8 cellular contexts compared by ENCODE assay signal in the genomic region with DNA sequence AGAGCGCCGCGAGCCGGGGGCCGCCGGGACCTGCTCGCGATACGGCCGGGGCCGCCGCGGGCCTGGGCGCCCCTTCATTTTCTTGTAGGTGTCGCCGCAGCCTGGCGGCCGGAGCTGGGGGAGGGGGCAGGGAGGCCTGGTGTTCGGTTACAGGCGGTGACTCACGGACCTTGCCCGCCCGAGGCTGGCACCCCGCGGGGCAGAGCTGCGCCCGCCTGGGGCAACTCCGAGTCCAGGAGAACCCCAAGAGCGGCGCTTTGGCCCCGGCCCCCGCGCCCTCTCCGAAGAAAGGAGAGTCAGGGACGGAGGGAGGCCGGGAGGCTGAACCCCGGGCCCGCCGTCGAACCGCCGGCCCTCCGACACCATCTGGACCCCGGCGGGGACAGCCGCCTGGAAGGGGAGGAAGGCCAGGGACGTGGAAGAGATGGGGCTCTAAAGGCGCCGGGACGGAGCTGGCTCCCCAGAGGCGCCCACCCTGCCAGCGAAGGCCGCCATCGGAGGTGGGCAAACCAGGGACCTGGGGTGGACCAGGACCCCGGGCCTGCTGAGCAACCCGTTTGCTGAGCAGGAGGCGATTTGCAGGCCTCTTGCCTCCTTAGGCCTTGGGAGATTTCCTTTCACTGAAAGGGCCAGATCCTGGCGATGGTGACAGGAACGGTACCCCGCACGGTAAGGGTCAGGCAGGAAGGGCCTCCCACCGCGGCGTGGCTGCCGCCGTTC. TPM values are rescaled to one million over a fixed set of nuclear protein-coding genes. Genes with fewer than 3 reads are reported as not detected.
DNase-seq lines count a peak whose midpoint lies in the region; ATAC-seq and TF ChIP-seq lines count a peak whose summit lies in the region.
"Had no signal": no experiment of that assay in that cellular context is flagged by ENCODE, and none has a peak within 500 bp of the region (broad histone marks: within the 10 kb centered on the region; RNA-seq: fewer than 3 reads in every experiment).

No MANE protein-coding gene starts in this region.

- H3K4me3 ChIP-seq in neural progenitor cell = peak overlapping the region; percentile 87

- no peaks in the 10 kb centered on the region for H3K36me3 ChIP-seq in neural progenitor cell

- H4K20me1 ChIP-seq in neural progenitor cell (ENCODE audit: low read depth) = peaks cover 37% of the 10 kb centered on the region

- DNase-seq in GM04504 (ENCODE audit: low read depth) = peak; percentile 55
- peak; percentile 59 for DNase-seq in NCI-H1105 (lab: John Stamatoyannopoulos, UW)
- peak in 41 of 42 donors; percentile 29 to 86 (median 64) for DNase-seq in head of caudate nucleus
- DNase-seq in neural progenitor cell (ENCODE audit: low spot score) = peak; percentile 93
- no peak for DNase-seq in germinal center (ENCODE audit: low spot score)

- peaks cover 64% of the 10 kb centered on the region for H3K79me2 ChIP-seq in neural progenitor cell (ENCODE audit: low read depth)

- intact Hi-C loops in head of caudate nucleus (cut with DNase I) = loop anchor here (2.0 to 10.0 kb wide), 2 partner anchors 435 to 715 kb away; no protein-coding TSS in a partner anchor

- H3K4me3 Mint-ChIP-seq in activated T-helper 17 cell treated with anti-CD3 and anti-CD28 coated beads, Interleukin-2, amount 50 U/mL, for 72 hours = no peak overlapping the region
- peak overlapping the region; percentile 84 for H3K4me3 Mint-ChIP-seq in neural progenitor cell

- no peak overlapping the region for H3K27ac Mint-ChIP-seq in activated T-helper 17 cell treated with anti-CD3 and anti-CD28 coated beads, Interleukin-2, amount 50 U/mL, for 72 hours
- H3K27ac Mint-ChIP-seq in neural progenitor cell = peak overlapping the region; percentile 98

- peaks cover 17% of the 10 kb centered on the region for H3K27me3 ChIP-seq in neural progenitor cell

- peaks cover 41% of the 10 kb centered on the region for H3K4me1 ChIP-seq in neural progenitor cell

- H3K4me2 ChIP-seq in neural progenitor cell = peak overlapping the region; percentile 85

- H3K27me3 Mint-ChIP-seq in activated T-helper 17 cell treated with anti-CD3 and anti-CD28 coated beads, Interleukin-2, amount 50 U/mL, for 72 hours = peaks cover 45% of the 10 kb centered on the region
- H3K27me3 Mint-ChIP-seq in neural progenitor cell (ENCODE audit: insufficient read depth, low read depth) = peaks cover 3% of the 10 kb centered on the region

- peak; percentile 73 for ATAC-seq in activated T-helper 17 cell treated with anti-CD3 and anti-CD28 coated beads, Interleukin-2, amount 50 U/mL, for 72 hours (replicated peaks)
- no peak for ATAC-seq in GM21423 (IDR thresholded peaks at IDR 0.05; ENCODE audit: unreplicated experiment)

- H3K27ac ChIP-seq in neural progenitor cell = peak overlapping the region; percentile 95

- no peaks in the 10 kb centered on the region for H3K9me3 ChIP-seq in neural progenitor cell (ENCODE audit: low read depth)

- peaks cover 4% of the 10 kb centered on the region for H3K4me1 Mint-ChIP-seq in activated T-helper 17 cell treated with anti-CD3 and anti-CD28 coated beads, Interleukin-2, amount 50 U/mL, for 72 hours
- H3K4me1 Mint-ChIP-seq in neural progenitor cell = peaks cover 64% of the 10 kb centered on the region

- peak overlapping the region; percentile 69 for H2AFZ ChIP-seq in neural progenitor cell (replicated peaks)

- TF ChIP-seq CTCF in neural progenitor cell (IDR thresholded peaks at IDR 0.05) = peak; percentile 4

- H3K9ac ChIP-seq in neural progenitor cell = peak overlapping the region; percentile 65

- H3K9me3 Mint-ChIP-seq in activated T-helper 17 cell treated with anti-CD3 and anti-CD28 coated beads, Interleukin-2, amount 50 U/mL, for 72 hours = no peaks in the 10 kb centered on the region
- no peaks in the 10 kb centered on the region for H3K9me3 Mint-ChIP-seq in neural progenitor cell

- H3F3A ChIP-seq in neural progenitor cell (ENCODE audit: low read depth) = peaks cover 30% of the 10 kb centered on the region

- H3K36me3 Mint-ChIP-seq in activated T-helper 17 cell treated with anti-CD3 and anti-CD28 coated beads, Interleukin-2, amount 50 U/mL, for 72 hours (ENCODE audit: low read depth) = no peaks in the 10 kb centered on the region
- peaks cover 6% of the 10 kb centered on the region for H3K36me3 Mint-ChIP-seq in neural progenitor cell

RNA-seq across cellular contexts. Expression of a gene that starts 0.8 kb away (rescaled TPM):
- not detected for total RNA-seq in activated T-helper 17 cell treated with anti-CD3 and anti-CD28 coated beads, Interleukin-2, amount 50 U/mL, for 72 hours
- total RNA-seq in neural progenitor cell (ENCODE audit: low replicate concordance) = 11.9 and 18.8 TPM in 2 replicates
- total RNA-seq: activated CD8-positive, alpha-beta memory T cell treated with anti-CD3 and anti-CD28 coated beads for 36 hours had no signal

Comparison
In these comparisons a context has a peak if more than half of its experiments do, and no peak if none do; other contexts are left out.
1. RNA of a gene that starts 0.8 kb away (total RNA-seq): 11.9 to 18.8 TPM in neural progenitor cell; not detected in activated T-helper 17 cell treated with anti-CD3 and anti-CD28 coated beads, Interleukin-2, amount 50 U/mL, for 72 hours; every median in the first group is over 10 times any median in the second.